Comparison of ENCODE assay signal across 22 cellular contexts in the genomic region with DNA sequence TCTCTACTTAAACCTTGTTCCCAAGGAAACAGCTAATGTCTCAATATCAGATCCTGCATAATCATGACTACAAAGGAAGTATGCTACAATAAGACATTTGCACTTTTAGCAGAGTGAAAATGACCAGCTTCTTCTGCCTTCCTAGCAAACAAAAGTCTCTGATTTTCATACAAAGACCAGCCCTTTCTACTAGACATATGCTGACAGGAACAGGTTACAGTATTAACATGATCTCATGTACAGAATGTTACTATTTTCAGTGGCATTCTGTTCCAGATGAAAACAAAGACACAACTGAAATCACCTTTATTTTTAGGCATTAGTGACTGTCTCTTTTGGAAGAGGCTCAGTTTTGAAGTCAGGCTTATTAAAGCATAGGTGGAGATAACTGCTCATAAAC.
DNase-seq lines count a peak whose midpoint lies in the region; ATAC-seq, FAIRE-seq and TF ChIP-seq lines count a peak whose summit lies in the region.
"Had no signal": no experiment of that assay in that cellular context is flagged by ENCODE, and none has a peak within 500 bp of the region (broad histone marks: within the 10 kb centered on the region; RNA-seq: fewer than 3 reads in every experiment).

No MANE protein-coding gene starts in this region.

- peaks cover 0 to 36% (median 7%) of the 10 kb centered on the region in 4 donors for H3K4me1 ChIP-seq in right lobe of liver

- H3K9me2 ChIP-seq in neural cell (ENCODE audit: insufficient read depth, low read length), result no peaks in the 10 kb centered on the region

- H3K4me3 ChIP-seq in neural cell (ENCODE audit: low read length) (peak overlapping the region; percentile 29), right lobe of liver (no peak overlapping the region)
- H3K4me3 ChIP-seq: adrenal gland, breast epithelium, gastroesophageal sphincter, tibial artery had no signal

- peak overlapping the region; percentile 32 for H3K4me2 ChIP-seq in neural cell (ENCODE audit: low read length)

- no peaks in the 10 kb centered on the region for H3K36me3 ChIP-seq in neural cell (ENCODE audit: insufficient read depth, low read length)
- no peaks in the 10 kb centered on the region for H3K36me3 ChIP-seq in right lobe of liver
- H3K36me3 ChIP-seq: adrenal gland, breast epithelium, gastroesophageal sphincter, tibial artery had no signal

- DNase-seq in G401 (ENCODE audit: low spot score), result peak; percentile 51
- DNase-seq in H54 (ENCODE audit: insufficient read length, low spot score), result no peak
- DNase-seq in dermis blood vessel endothelial cell, result peak; percentile 67
- DNase-seq in activated CD8-positive, alpha-beta memory T cell treated with anti-CD3 and anti-CD28 coated beads for 24 hours, result no peak
- no peak for DNase-seq in right lobe of liver
- DNase-seq: activated CD4-positive, alpha-beta T cell treated with anti-CD3 and anti-CD28 coated beads, Interleukin-2, amount 50 U/mL, for 4 hours; activated effector memory CD4-positive, alpha-beta T cell treated with anti-CD3 and anti-CD28 coated beads, Interleukin-2, amount 50 U/mL, for 16 hours; adrenal gland; COR-L47; DND-41; natural killer cell; NCI-H187 treated with DMSO at 0.1 percent for 48 hours; NCI-H2227 treated with DMSO at 0.1 percent for 48 hours; small intestine; stimulated activated naive CD8-positive, alpha-beta T cell treated with anti-CD3 and anti-CD28 coated beads, Interleukin-15, Interleukin-2, amounts not matched to agents 100 U/mL and 50 U/mL, for 24 hours; tibial artery had no signal

- no peaks in the 10 kb centered on the region for H3K27me3 ChIP-seq in neural cell (ENCODE audit: insufficient read depth, low read depth, low read length)
- no peaks in the 10 kb centered on the region for H3K27me3 ChIP-seq in right lobe of liver
- H3K27me3 ChIP-seq: adrenal gland, breast epithelium, gastroesophageal sphincter, tibial artery had no signal

- H3K27ac ChIP-seq in neural cell (ENCODE audit: low read length) (peak overlapping the region; percentile 60), right lobe of liver (no peak overlapping the region)
- H3K27ac ChIP-seq: adrenal gland, breast epithelium, gastroesophageal sphincter, tibial artery had no signal

- FAIRE-seq in H54 (lab: Jason Lieb, UNC), result peak; percentile 77
- FAIRE-seq: GM18507, small intestine had no signal

- no peak for TF ChIP-seq EP300 in neural cell (conservative IDR thresholded peaks at IDR 0.05; ENCODE audit: poor library complexity, severe bottlenecking)

- intact Hi-C loops in right lobe of liver (cut with DNase I), result no loop called here

- in situ Hi-C loops in G401 (cut with HindIII; ENCODE audit: low sequenced_read_pairs), result no loop called here

- no peak for TF ChIP-seq RAD21 in neural cell (conservative IDR thresholded peaks at IDR 0.05)

- ATAC-seq in GM18858 (IDR thresholded peaks at IDR 0.05; ENCODE audit: unreplicated experiment) (no peak), right lobe of liver (no peak)
- ATAC-seq: esophagus mucosa; gastroesophageal sphincter; natural killer cell; stimulated activated naive CD8-positive, alpha-beta T cell treated with anti-CD3 and anti-CD28 coated beads, Interleukin-15, Interleukin-2, amounts not matched to agents 100 U/mL and 50 U/mL, for 24 hours had no signal

- no peaks in the 10 kb centered on the region for H3K9me3 ChIP-seq in neural cell (ENCODE audit: low read length)
- H3K9me3 ChIP-seq in right lobe of liver, result no peaks in the 10 kb centered on the region
- H3K9me3 ChIP-seq: adrenal gland, breast epithelium, gastroesophageal sphincter, tibial artery had no signal

- peak overlapping the region; percentile 37 for H3K9ac ChIP-seq in neural cell (ENCODE audit: low read length)

- H3F3A ChIP-seq in neural cell (ENCODE audit: insufficient read depth, low read length, poor library complexity, severe bottlenecking), result no peaks in the 10 kb centered on the region

- no peak for TF ChIP-seq CTCF in neural cell (IDR thresholded peaks at IDR 0.05; ENCODE audit: poor library complexity, severe bottlenecking)
- TF ChIP-seq CTCF in right lobe of liver (IDR thresholded peaks at IDR 0.05), result no peak

- H3K79me2 ChIP-seq in neural cell (replicated peaks; ENCODE audit: insufficient read depth, low read length), result no peaks in the 10 kb centered on the region

- H4K20me1 ChIP-seq in neural cell (ENCODE audit: insufficient read depth), result no peaks in the 10 kb centered on the region

- H2AFZ ChIP-seq in neural cell (ENCODE audit: low read depth, low read length), result no peak overlapping the region

- TF ChIP-seq POLR2A in H54 (IDR thresholded peaks at IDR 0.05; ENCODE audit: low read depth, low read length) (no peak), right lobe of liver (IDR thresholded peaks at IDR 0.05) (no peak)

TF ChIP-seq in neural cell, 6 proteins besides CTCF, POLR2A, EP300 and RAD21:
- TF ChIP-seq EZH2 (IDR thresholded peaks at IDR 0.05; ENCODE audit: borderline replicate concordance, insufficient read depth, low read length, poor library complexity, severe bottlenecking) (no peak), SMC3 (conservative IDR thresholded peaks at IDR 0.05; ENCODE audit: poor library complexity) (no peak), MXI1 (conservative IDR thresholded peaks at IDR 0.05; ENCODE audit: poor library complexity, severe bottlenecking) (no peak)
TF ChIP-seq in neural cell: peak in this region for 0.

Comparison
In these comparisons a context has a peak if more than half of its experiments do, and no peak if none do; other contexts are left out.
1. DNase-seq: peak in G401 (single experiment) and dermis blood vessel endothelial cell (single experiment); none in H54 (single experiment), activated CD8-positive, alpha-beta memory T cell treated with anti-CD3 and anti-CD28 coated beads for 24 hours (single experiment) and right lobe of liver (0 of 3).